In the genomic region with DNA sequence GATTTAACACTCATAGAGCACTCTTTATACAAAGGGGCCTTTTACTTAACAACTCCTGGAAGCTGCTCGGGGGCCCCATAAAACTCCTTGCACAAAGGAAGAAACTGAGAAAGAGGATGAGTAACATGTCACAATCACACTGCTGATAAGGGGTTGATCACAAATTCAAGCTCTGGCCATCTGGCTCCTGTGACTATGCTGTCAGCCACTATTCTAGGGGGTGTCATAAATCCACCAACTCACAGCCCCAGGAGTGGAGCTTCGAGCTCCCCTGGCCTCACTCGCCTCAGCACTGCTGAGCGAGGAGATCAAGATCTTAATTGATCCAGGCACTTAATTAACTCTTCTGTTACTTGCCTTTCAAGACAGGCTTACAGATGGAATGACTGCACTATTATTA, we compare ENCODE assay signal across 1 cellular context.
TF ChIP-seq lines count a peak whose summit lies in the region.

No MANE protein-coding gene starts in this region.

TF ChIP-seq in GM23338, 12 proteins besides CTCF, POLR2A, EP300 and RAD21:
- TF ChIP-seq, protein P1, sequence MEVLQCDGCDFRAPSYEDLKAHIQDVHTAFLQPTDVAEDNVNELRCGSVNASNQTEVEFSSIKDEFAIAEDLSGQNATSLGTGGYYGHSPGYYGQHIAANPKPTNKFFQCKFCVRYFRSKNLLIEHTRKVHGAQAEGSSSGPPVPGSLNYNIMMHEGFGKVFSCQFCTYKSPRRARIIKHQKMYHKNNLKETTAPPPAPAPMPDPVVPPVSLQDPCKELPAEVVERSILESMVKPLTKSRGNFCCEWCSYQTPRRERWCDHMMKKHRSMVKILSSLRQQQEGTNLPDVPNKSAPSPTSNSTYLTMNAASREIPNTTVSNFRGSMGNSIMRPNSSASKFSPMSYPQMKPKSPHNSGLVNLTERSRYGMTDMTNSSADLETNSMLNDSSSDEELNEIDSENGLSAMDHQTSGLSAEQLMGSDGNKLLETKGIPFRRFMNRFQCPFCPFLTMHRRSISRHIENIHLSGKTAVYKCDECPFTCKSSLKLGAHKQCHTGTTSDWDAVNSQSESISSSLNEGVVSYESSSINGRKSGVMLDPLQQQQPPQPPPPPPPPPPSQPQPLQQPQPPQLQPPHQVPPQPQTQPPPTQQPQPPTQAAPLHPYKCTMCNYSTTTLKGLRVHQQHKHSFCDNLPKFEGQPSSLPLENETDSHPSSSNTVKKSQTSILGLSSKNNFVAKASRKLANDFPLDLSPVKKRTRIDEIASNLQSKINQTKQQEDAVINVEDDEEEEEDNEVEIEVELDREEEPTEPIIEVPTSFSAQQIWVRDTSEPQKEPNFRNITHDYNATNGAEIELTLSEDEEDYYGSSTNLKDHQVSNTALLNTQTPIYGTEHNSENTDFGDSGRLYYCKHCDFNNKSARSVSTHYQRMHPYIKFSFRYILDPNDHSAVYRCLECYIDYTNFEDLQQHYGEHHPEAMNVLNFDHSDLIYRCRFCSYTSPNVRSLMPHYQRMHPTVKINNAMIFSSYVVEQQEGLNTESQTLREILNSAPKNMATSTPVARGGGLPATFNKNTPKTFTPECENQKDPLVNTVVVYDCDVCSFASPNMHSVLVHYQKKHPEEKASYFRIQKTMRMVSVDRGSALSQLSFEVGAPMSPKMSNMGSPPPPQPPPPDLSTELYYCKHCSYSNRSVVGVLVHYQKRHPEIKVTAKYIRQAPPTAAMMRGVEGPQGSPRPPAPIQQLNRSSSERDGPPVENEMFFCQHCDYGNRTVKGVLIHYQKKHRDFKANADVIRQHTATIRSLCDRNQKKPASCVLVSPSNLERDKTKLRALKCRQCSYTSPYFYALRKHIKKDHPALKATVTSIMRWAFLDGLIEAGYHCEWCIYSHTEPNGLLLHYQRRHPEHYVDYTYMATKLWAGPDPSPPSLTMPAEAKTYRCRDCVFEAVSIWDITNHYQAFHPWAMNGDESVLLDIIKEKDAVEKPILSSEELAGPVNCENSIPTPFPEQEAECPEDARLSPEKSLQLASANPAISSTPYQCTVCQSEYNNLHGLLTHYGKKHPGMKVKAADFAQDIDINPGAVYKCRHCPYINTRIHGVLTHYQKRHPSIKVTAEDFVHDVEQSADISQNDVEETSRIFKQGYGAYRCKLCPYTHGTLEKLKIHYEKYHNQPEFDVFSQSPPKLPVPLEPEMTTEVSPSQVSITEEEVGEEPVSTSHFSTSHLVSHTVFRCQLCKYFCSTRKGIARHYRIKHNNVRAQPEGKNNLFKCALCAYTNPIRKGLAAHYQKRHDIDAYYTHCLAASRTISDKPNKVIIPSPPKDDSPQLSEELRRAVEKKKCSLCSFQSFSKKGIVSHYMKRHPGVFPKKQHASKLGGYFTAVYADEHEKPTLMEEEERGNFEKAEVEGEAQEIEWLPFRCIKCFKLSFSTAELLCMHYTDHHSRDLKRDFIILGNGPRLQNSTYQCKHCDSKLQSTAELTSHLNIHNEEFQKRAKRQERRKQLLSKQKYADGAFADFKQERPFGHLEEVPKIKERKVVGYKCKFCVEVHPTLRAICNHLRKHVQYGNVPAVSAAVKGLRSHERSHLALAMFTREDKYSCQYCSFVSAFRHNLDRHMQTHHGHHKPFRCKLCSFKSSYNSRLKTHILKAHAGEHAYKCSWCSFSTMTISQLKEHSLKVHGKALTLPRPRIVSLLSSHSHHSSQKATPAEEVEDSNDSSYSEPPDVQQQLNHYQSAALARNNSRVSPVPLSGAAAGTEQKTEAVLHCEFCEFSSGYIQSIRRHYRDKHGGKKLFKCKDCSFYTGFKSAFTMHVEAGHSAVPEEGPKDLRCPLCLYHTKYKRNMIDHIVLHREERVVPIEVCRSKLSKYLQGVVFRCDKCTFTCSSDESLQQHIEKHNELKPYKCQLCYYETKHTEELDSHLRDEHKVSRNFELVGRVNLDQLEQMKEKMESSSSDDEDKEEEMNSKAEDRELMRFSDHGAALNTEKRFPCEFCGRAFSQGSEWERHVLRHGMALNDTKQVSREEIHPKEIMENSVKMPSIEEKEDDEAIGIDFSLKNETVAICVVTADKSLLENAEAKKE (CRISPR knock-in tag; IDR thresholded peaks at IDR 0.05) = no peak
- TF ChIP-seq EZH2phosphoT487 (IDR thresholded peaks at IDR 0.05; ENCODE audit: unreplicated experiment) (no peak), EZH2 (IDR thresholded peaks at IDR 0.05; ENCODE audit: low read depth, unreplicated experiment) (no peak), ZNF331 (CRISPR knock-in tag; IDR thresholded peaks at IDR 0.05; ENCODE audit: low read depth) (no peak), STAT1 (IDR thresholded peaks at IDR 0.05; ENCODE audit: unreplicated experiment) (no peak), ZNF114 (CRISPR knock-in tag; IDR thresholded peaks at IDR 0.05) (no peak), POLR2AphosphoS5 (IDR thresholded peaks at IDR 0.05; ENCODE audit: low read depth) (no peak), NANOG (IDR thresholded peaks at IDR 0.05; ENCODE audit: borderline replicate concordance) (no peak), CREB1 (CRISPR knock-in tag; IDR thresholded peaks at IDR 0.05; ENCODE audit: low read depth) (no peak), JUNB (IDR thresholded peaks at IDR 0.05; ENCODE audit: unreplicated experiment) (no peak)
- TF ChIP-seq, protein P2, sequence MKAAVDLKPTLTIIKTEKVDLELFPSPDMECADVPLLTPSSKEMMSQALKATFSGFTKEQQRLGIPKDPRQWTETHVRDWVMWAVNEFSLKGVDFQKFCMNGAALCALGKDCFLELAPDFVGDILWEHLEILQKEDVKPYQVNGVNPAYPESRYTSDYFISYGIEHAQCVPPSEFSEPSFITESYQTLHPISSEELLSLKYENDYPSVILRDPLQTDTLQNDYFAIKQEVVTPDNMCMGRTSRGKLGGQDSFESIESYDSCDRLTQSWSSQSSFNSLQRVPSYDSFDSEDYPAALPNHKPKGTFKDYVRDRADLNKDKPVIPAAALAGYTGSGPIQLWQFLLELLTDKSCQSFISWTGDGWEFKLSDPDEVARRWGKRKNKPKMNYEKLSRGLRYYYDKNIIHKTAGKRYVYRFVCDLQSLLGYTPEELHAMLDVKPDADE (IDR thresholded peaks at IDR 0.05) = no peak
- TF ChIP-seq, protein P3, sequence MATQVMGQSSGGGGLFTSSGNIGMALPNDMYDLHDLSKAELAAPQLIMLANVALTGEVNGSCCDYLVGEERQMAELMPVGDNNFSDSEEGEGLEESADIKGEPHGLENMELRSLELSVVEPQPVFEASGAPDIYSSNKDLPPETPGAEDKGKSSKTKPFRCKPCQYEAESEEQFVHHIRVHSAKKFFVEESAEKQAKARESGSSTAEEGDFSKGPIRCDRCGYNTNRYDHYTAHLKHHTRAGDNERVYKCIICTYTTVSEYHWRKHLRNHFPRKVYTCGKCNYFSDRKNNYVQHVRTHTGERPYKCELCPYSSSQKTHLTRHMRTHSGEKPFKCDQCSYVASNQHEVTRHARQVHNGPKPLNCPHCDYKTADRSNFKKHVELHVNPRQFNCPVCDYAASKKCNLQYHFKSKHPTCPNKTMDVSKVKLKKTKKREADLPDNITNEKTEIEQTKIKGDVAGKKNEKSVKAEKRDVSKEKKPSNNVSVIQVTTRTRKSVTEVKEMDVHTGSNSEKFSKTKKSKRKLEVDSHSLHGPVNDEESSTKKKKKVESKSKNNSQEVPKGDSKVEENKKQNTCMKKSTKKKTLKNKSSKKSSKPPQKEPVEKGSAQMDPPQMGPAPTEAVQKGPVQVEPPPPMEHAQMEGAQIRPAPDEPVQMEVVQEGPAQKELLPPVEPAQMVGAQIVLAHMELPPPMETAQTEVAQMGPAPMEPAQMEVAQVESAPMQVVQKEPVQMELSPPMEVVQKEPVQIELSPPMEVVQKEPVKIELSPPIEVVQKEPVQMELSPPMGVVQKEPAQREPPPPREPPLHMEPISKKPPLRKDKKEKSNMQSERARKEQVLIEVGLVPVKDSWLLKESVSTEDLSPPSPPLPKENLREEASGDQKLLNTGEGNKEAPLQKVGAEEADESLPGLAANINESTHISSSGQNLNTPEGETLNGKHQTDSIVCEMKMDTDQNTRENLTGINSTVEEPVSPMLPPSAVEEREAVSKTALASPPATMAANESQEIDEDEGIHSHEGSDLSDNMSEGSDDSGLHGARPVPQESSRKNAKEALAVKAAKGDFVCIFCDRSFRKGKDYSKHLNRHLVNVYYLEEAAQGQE (IDR thresholded peaks at IDR 0.05; ENCODE audit: unreplicated experiment) = no peak
